In genomic region chr9:1929722-1930621, GRCh38 we compare ENCODE assay signal across 16 cellular contexts.
A peak's percentile ranks its signal among the peaks of the same experiment; 100 is the strongest.
DNase-seq lines count a peak whose midpoint lies in the region; ATAC-seq and TF ChIP-seq lines count a peak whose summit lies in the region.
"Had no signal": no experiment of that assay in that cellular context is flagged by ENCODE, and none has a peak within 500 bp of the region (broad histone marks: within the 10 kb centered on the region; RNA-seq: fewer than 3 reads in every experiment).

No MANE protein-coding gene starts in this region.

- TF ChIP-seq CTCF in GM12875 (IDR thresholded peaks at IDR 0.05; ENCODE audit: borderline replicate concordance, insufficient read depth, low read depth, low read length) = no peak

- peak overlapping the region; percentile 50 for H3K4me3 ChIP-seq in GM12875 (ENCODE audit: low read depth, low read length)
- H3K4me3 ChIP-seq: BLaER1, breast epithelium, mucosa of descending colon, transverse colon had no signal

- no peak for DNase-seq in activated CD8-positive, alpha-beta memory T cell treated with anti-CD3 and anti-CD28 coated beads, Interleukin-2, amount 50 U/mL, for 48 hours
- DNase-seq in middle frontal gyrus (ENCODE audit: extremely low spot score, low spot score) (no peak), HuH-7 (ENCODE audit: low spot score) (no peak)
- DNase-seq: H7, KG1, mucosa of descending colon, retina, transverse colon had no signal

- ATAC-seq in GM19351 (IDR thresholded peaks at IDR 0.05; ENCODE audit: unreplicated experiment) (peak; percentile 77), HG02763 (IDR thresholded peaks at IDR 0.05; ENCODE audit: unreplicated experiment) (peak; percentile 60), HG03571 (IDR thresholded peaks at IDR 0.05; ENCODE audit: unreplicated experiment) (peak; percentile 59), HG02970 (IDR thresholded peaks at IDR 0.05; ENCODE audit: low FRiP score, unreplicated experiment) (no peak)
- ATAC-seq: mucosa of descending colon, Panc1 had no signal
